8 cellular contexts compared by ENCODE assay signal in the genomic region with DNA sequence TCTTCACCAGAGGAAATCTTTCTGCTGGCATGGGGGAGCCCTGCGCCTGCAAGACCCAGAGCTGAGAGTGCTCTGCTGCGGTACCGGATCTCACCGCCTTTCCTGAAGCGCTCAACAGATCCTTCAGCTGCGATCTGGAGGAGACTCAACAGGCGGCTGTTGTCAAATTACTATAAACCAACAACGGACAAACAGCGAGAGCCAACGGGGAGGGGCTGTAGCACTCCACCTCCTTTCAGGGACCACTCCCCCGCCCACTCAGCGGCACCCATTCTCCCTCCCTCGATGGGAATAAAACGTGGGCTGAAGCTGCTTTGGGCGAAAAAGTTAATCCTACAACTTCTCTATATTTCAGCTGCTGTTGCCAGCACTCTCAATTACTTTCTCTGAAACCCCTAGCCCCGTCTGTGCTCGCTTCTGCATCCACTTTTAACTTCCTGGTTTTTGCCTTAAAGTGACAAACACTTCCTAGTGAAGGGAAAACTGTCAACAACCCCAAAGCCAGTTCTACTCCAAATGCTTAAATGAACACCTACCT. TPM values are rescaled to one million over a fixed set of nuclear protein-coding genes. Genes with fewer than 3 reads are reported as not detected.
DNase-seq lines count a peak whose midpoint lies in the region; ATAC-seq, FAIRE-seq and TF ChIP-seq lines count a peak whose summit lies in the region.

Gene FMO5 (minus strand): TSS at position 147 of the 538 bp plus-strand sequence. CDS start 310 bp downstream, outside the sequence.

- no peaks in the 10 kb centered on the region for H3K9me3 ChIP-seq in stomach

- H3K36me3 Mint-ChIP-seq in activated T-helper 1 cell treated with anti-CD3 and anti-CD28 coated beads, Interleukin-12 subunit alpha, Interleukin-12 subunit beta, Interleukin-2, Interleukin-4 antibody, amounts not matched to agents 30 ng/mL and 10 ng/mL and 1 ng/mL, durations not matched to agents 14 hours and 24 hours and 36 hours (ENCODE audit: low read depth) = no peaks in the 10 kb centered on the region
- H3K36me3 Mint-ChIP-seq in naive thymus-derived CD8-positive, alpha-beta T cell = no peaks in the 10 kb centered on the region

- H3K4me3 Mint-ChIP-seq in activated T-helper 1 cell treated with anti-CD3 and anti-CD28 coated beads, Interleukin-12 subunit alpha, Interleukin-12 subunit beta, Interleukin-2, Interleukin-4 antibody, amounts not matched to agents 30 ng/mL and 10 ng/mL and 1 ng/mL, durations not matched to agents 14 hours and 24 hours and 36 hours = peak within 1 kb of the TSS; percentile 91
- peak within 1 kb of the TSS; percentile 92 to 98 (median 96) for H3K4me3 Mint-ChIP-seq in naive thymus-derived CD8-positive, alpha-beta T cell

- intact Hi-C loops in activated T-helper 1 cell treated with anti-CD3 and anti-CD28 coated beads, Interleukin-12 subunit alpha, Interleukin-12 subunit beta, Interleukin-2, Interleukin-4 antibody, amounts not matched to agents 30 ng/mL and 10 ng/mL and 1 ng/mL, durations not matched to agents 14 hours and 24 hours and 36 hours (cut with micrococcal nuclease) = no loop called here
- intact Hi-C loops in stomach (cut with DNase I; ENCODE audit: low total_unique reads) = no loop called here

- no peaks in the 10 kb centered on the region for H3K9me3 Mint-ChIP-seq in activated T-helper 1 cell treated with anti-CD3 and anti-CD28 coated beads, Interleukin-12 subunit alpha, Interleukin-12 subunit beta, Interleukin-2, Interleukin-4 antibody, amounts not matched to agents 30 ng/mL and 10 ng/mL and 1 ng/mL, durations not matched to agents 14 hours and 24 hours and 36 hours
- H3K9me3 Mint-ChIP-seq in naive thymus-derived CD8-positive, alpha-beta T cell = no peaks in the 10 kb centered on the region

- peak within 1 kb of the TSS; percentile 4 for H3K27ac Mint-ChIP-seq in activated T-helper 1 cell treated with anti-CD3 and anti-CD28 coated beads, Interleukin-12 subunit alpha, Interleukin-12 subunit beta, Interleukin-2, Interleukin-4 antibody, amounts not matched to agents 30 ng/mL and 10 ng/mL and 1 ng/mL, durations not matched to agents 14 hours and 24 hours and 36 hours
- H3K27ac Mint-ChIP-seq in naive thymus-derived CD8-positive, alpha-beta T cell = peak within 1 kb of the TSS; percentile 41 to 95 (median 87)

- no peaks in the 10 kb centered on the region for H3K27me3 ChIP-seq in stomach

- peaks cover 5 to 25% (median 11%) of the 10 kb centered on the region in 4 donors for H3K4me1 ChIP-seq in stomach

- POLR2A ChIA-PET in naive thymus-derived CD8-positive, alpha-beta T cell (lab: Charles Lee) = interaction anchor here (1.1 to 1.7 kb wide), 3 partner anchors 10 to 52 kb away, joined by 5 to 7 read pairs (median 6); partner anchors contain the start of gene CHD1L

- TF ChIP-seq POLR2A in GM12892 (IDR thresholded peaks at IDR 0.05; ENCODE audit: low read depth, low read length) (no peak; the same call in 1 of the 2 replicates), stomach (IDR thresholded peaks at IDR 0.05) (no peak)

- H3K27me3 Mint-ChIP-seq in activated T-helper 1 cell treated with anti-CD3 and anti-CD28 coated beads, Interleukin-12 subunit alpha, Interleukin-12 subunit beta, Interleukin-2, Interleukin-4 antibody, amounts not matched to agents 30 ng/mL and 10 ng/mL and 1 ng/mL, durations not matched to agents 14 hours and 24 hours and 36 hours (ENCODE audit: insufficient read depth) = peaks cover 6% of the 10 kb centered on the region
- no peaks in the 10 kb centered on the region for H3K27me3 Mint-ChIP-seq in naive thymus-derived CD8-positive, alpha-beta T cell

- peak; percentile 89 for ATAC-seq in HG02981 (IDR thresholded peaks at IDR 0.05; ENCODE audit: unreplicated experiment)
- ATAC-seq in naive thymus-derived CD8-positive, alpha-beta T cell = peak; percentile 98 to 99

- peak within 1 kb of the TSS; percentile 56 to 65 (median 60) for H3K4me3 ChIP-seq in stomach

- H3K4me1 Mint-ChIP-seq in activated T-helper 1 cell treated with anti-CD3 and anti-CD28 coated beads, Interleukin-12 subunit alpha, Interleukin-12 subunit beta, Interleukin-2, Interleukin-4 antibody, amounts not matched to agents 30 ng/mL and 10 ng/mL and 1 ng/mL, durations not matched to agents 14 hours and 24 hours and 36 hours (ENCODE audit: low read depth) = peaks cover 20% of the 10 kb centered on the region
- H3K4me1 Mint-ChIP-seq in naive thymus-derived CD8-positive, alpha-beta T cell = peaks cover 10 to 22% (median 18%) of the 10 kb centered on the region in 4 donors

- no peak for FAIRE-seq in GM12892 (lab: Jason Lieb, UNC)

- peak within 1 kb of the TSS; percentile 79 to 89 (median 84) for H3K27ac ChIP-seq in stomach

- peak in 4 of 7 experiments; percentile 16 to 44 (median 35) for TF ChIP-seq CTCF in stomach (IDR thresholded peaks at IDR 0.05)

- DNase-seq in GM12892 (ENCODE audit: insufficient read length) (peak; percentile 42), NOMO-1 treated with DMSO at 0.1 percent for 48 hours (lab: John Stamatoyannopoulos, UW; ENCODE audit: unreplicated experiment) (peak; percentile 77), fibroblast of peridontal ligament (ENCODE audit: extremely low read depth) (peak; percentile 64), stomach (peak; percentile 78), NCI-H1694 treated with DMSO at 0.1 percent for 48 hours (lab: John Stamatoyannopoulos, UW) (no peak)
- DNase-seq in activated T-helper 1 cell treated with anti-CD3 and anti-CD28 coated beads, Interleukin-12 subunit alpha, Interleukin-12 subunit beta, Interleukin-2, Interleukin-4 antibody, amounts not matched to agents 30 ng/mL and 10 ng/mL and 1 ng/mL, durations not matched to agents 14 hours and 24 hours and 36 hours (ENCODE audit: low spot score) = peak; percentile 20
- peak; percentile 15 to 68 (median 38) for DNase-seq in naive thymus-derived CD8-positive, alpha-beta T cell

- no peak for TF ChIP-seq EP300 in stomach (IDR thresholded peaks at IDR 0.05)

- peaks cover 0 to 15% (median 0%) of the 10 kb centered on the region in 4 donors for H3K36me3 ChIP-seq in stomach

- WGBS in stomach, 5 donors = 0 to 1% (median 1%) methylated on average over 17 of the region's 17 CpGs

RNA-seq across cellular contexts. Expression of gene FMO5, which starts in this region (rescaled TPM):
- polyA plus RNA-seq in GM12892 (2012; ENCODE audit: missing spikeins) = 1.5 TPM
- 0.17 TPM in 1 of 2 replicates, not detected in the other for total RNA-seq in activated T-helper 1 cell treated with anti-CD3 and anti-CD28 coated beads, Interleukin-12 subunit alpha, Interleukin-12 subunit beta, Interleukin-2, Interleukin-4 antibody, amounts not matched to agents 30 ng/mL and 10 ng/mL and 1 ng/mL, durations not matched to agents 14 hours and 24 hours and 36 hours
- 1 to 10 TPM in 1 of 2 experiments, under 1 TPM in 1; 0.91 to 1.2 TPM for total RNA-seq in naive thymus-derived CD8-positive, alpha-beta T cell
- under 1 TPM; 0.16 to 0.43 (median 0.22) TPM for polyA plus RNA-seq in naive thymus-derived CD8-positive, alpha-beta T cell
- 100 to 1,000 TPM in 2 of 5 donors, 10 to 100 TPM in 3; 11.3 to 201 (median 78.6) TPM for total RNA-seq in stomach
- polyA plus RNA-seq in stomach = 100 to 1,000 TPM in 1 of 3 donors, 10 to 100 TPM in 2; 29.8 to 113 (median 88.5) TPM

Comparison
In these comparisons a context has a peak if more than half of its experiments do, and no peak if none do; other contexts are left out.
1. RNA of gene FMO5 (total RNA-seq): 11.3 to 201 TPM in stomach; 0.91 to 1.2 TPM in naive thymus-derived CD8-positive, alpha-beta T cell and 0.17 TPM in activated T-helper 1 cell treated with anti-CD3 and anti-CD28 coated beads, Interleukin-12 subunit alpha, Interleukin-12 subunit beta, Interleukin-2, Interleukin-4 antibody, amounts not matched to agents 30 ng/mL and 10 ng/mL and 1 ng/mL, durations not matched to agents 14 hours and 24 hours and 36 hours; every median in the first group is over 4 times any median in the second.
2. RNA of gene FMO5 (polyA plus RNA-seq): 29.8 to 113 TPM in stomach; 0.16 to 0.43 TPM in naive thymus-derived CD8-positive, alpha-beta T cell; every median in the first group is over 10 times any median in the second.
3. Peak in DNase-seq in activated T-helper 1 cell treated with anti-CD3 and anti-CD28 coated beads, Interleukin-12 subunit alpha, Interleukin-12 subunit beta, Interleukin-2, Interleukin-4 antibody, amounts not matched to agents 30 ng/mL and 10 ng/mL and 1 ng/mL, durations not matched to agents 14 hours and 24 hours and 36 hours; RNA of the gene not detected or under 1 TPM.